27 cellular contexts compared by ENCODE assay signal in the genomic region with DNA sequence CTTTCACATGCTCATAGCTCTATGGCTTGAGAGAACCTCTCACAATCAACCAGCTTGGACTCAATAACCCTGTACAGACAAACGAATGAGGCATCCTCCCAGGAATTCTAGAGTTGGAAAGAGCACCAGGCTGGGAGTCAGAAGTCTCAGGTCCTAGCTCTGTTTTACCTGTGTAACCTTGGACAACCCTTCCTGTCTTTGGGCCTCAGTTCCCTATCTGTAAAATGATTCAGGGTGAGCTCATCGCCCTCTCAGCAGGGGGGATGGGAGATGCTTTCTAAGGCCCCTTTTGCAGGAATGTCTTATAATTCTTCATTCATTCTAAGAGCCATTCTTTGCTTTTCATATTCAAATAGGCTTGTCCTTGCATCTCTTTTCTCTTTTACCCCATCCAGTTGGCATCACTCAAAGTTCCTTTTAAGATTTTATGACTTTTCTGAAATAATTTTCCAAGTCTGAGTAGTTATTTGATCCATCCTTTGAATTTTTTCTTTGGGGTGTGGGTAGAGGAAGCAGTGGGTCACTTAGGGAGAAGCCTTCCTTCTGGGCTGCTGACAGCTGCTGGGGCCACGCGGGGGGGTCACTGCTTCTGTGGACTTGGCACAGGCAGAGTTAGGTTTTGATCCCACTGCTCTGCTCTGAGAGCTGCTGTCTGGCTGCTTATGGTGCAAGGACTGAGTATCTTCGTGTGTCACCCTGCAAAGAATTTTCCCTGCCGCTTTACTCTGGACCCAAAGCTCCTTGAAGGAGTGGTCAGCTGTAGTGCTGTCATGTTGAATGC.
DNase-seq lines count a peak whose midpoint lies in the region; ATAC-seq, FAIRE-seq and TF ChIP-seq lines count a peak whose summit lies in the region.
"Had no signal": no experiment of that assay in that cellular context is flagged by ENCODE, and none has a peak within 500 bp of the region (broad histone marks: within the 10 kb centered on the region; RNA-seq: fewer than 3 reads in every experiment).

No MANE protein-coding gene starts in this region.

- no peak for ATAC-seq in naive thymus-derived CD8-positive, alpha-beta T cell
- no peak for ATAC-seq in HG03097 (IDR thresholded peaks at IDR 0.05; ENCODE audit: low FRiP score, unreplicated experiment)
- ATAC-seq: GM12878, heart left ventricle had no signal

- H4K91ac ChIP-seq in H1 (replicated peaks; ENCODE audit: insufficient read length, low read length): no peak overlapping the region

- no peak overlapping the region for H2AK5ac ChIP-seq in H1 (ENCODE audit: low read depth, low read length)

- H2BK5ac ChIP-seq in H1 (ENCODE audit: low read depth, low read length): peak overlapping the region; percentile 18; the same call in 1 of the 2 replicates

- no peaks in the 10 kb centered on the region for H3K23me2 ChIP-seq in H1 (ENCODE audit: low read depth, low read length)

- peaks cover 13% of the 10 kb centered on the region for H3K4me1 Mint-ChIP-seq in CD14-positive monocyte
- peaks cover 10 to 18% (median 11%) of the 10 kb centered on the region in 4 donors for H3K4me1 Mint-ChIP-seq in naive thymus-derived CD8-positive, alpha-beta T cell

- H2BK12ac ChIP-seq in H1 (ENCODE audit: low read depth, low read length): peak overlapping the region; percentile 12; the same call in 1 of the 2 replicates

- no peak overlapping the region for H3K56ac ChIP-seq in H1 (replicated peaks; ENCODE audit: insufficient read length, low read depth, low read length)

- no peak for TF ChIP-seq EP300 in H1 (IDR thresholded peaks at IDR 0.05; ENCODE audit: borderline replicate concordance in 1 of 2, low read depth in 2 of 2, low read length in 2 of 2)

- no peak overlapping the region for H3K9ac ChIP-seq in H1 (replicated peaks in 1 of 4; ENCODE audit: extremely low read depth in 1 of 4, low read depth in 3 of 4, low read length in 3 of 4)
- H3K9ac ChIP-seq: KMS-11 had no signal

- H2AFZ ChIP-seq in H1 (ENCODE audit: low read length): no peak overlapping the region

- H3K27me3 ChIP-seq in H1 (replicated peaks in 1 of 4; ENCODE audit: control insufficient read depth in 3 of 4, extremely low read depth in 1 of 4, insufficient read depth in 3 of 4, low read length in 3 of 4): no peaks in the 10 kb centered on the region
- H3K27me3 ChIP-seq: uterus had no signal

- no peaks in the 10 kb centered on the region for H4K20me1 ChIP-seq in H1 (replicated peaks in 1 of 2; ENCODE audit: control insufficient read depth in 1 of 2, insufficient read depth in 2 of 2, low read length in 2 of 2)

- H3K27me3 Mint-ChIP-seq in CD14-positive monocyte (ENCODE audit: low read depth in 3 of 3): peaks cover 9 to 16% (median 11%) of the 10 kb centered on the region in 3 donors
- peaks cover 0 to 7% (median 3%) of the 10 kb centered on the region in 5 donors for H3K27me3 Mint-ChIP-seq in naive thymus-derived CD8-positive, alpha-beta T cell

- 53% methylated on average over 6 of the region's 6 CpGs; no CpG with 5 or more reads in 1 of the 2 experiments for WGBS in H1 (ENCODE audit: extremely low coverage in 1 of 2, insufficient coverage in 1 of 2, insufficient read length in 1 of 2, insufficient replicate concordance in 2 of 2, low coverage in 1 of 2, low lambda C conversion rate in 2 of 2, missing lambda C conversion rate in 1 of 2), 2 experiments

- H3K23ac ChIP-seq in H1 (ENCODE audit: insufficient read length): no peak overlapping the region

- no peaks in the 10 kb centered on the region for H3K36me3 ChIP-seq in H1 (ENCODE audit: control insufficient read depth in 2 of 4, insufficient read depth in 4 of 4, low read length in 3 of 4)
- H3K36me3 ChIP-seq: heart left ventricle, uterus had no signal

- POLR2A ChIA-PET in H1 (lab: Charles Lee; ENCODE audit: partially characterized antibody): no interaction called here
- POLR2A ChIA-PET in naive thymus-derived CD8-positive, alpha-beta T cell (lab: Charles Lee): no interaction called here

- H2BK20ac ChIP-seq in H1 (ENCODE audit: low read length): 0 out of 2 replicates have a peak overlapping the region, but pooled peaks have one; percentile 18

- H3K18ac ChIP-seq in H1 (ENCODE audit: extremely low read depth, low read length): no peak overlapping the region

- H3K4ac ChIP-seq in H1 (replicated peaks; ENCODE audit: insufficient read length, low read depth, low read length): no peak overlapping the region

- no peak overlapping the region for H4K5ac ChIP-seq in H1 (ENCODE audit: insufficient read length, low read depth, low read length)

- no peak overlapping the region for H2BK120ac ChIP-seq in H1 (replicated peaks; ENCODE audit: low read depth, low read length)

- TF ChIP-seq RAD21 in H1 (IDR thresholded peaks at IDR 0.05 in 1 of 2, conservative IDR thresholded peaks at IDR 0.05 in 1 of 2; ENCODE audit: low read depth in 2 of 2, low read length in 2 of 2): no peak

- no peaks in the 10 kb centered on the region for H3K79me2 ChIP-seq in H1 (ENCODE audit: control insufficient read depth in 1 of 2, insufficient read depth in 2 of 2, low read length in 2 of 2)

- no peak for FAIRE-seq in RCC 7860 (lab: Jason Lieb, UNC)
- no peak for FAIRE-seq in H1 (lab: Jason Lieb, UNC)
- FAIRE-seq: GM12878 had no signal

- H3K4me3 ChIP-seq in H1 (ENCODE audit: extremely low read depth in 1 of 4, insufficient read depth in 2 of 4, low read depth in 3 of 4, low read length in 4 of 4): no peak overlapping the region
- H3K4me3 ChIP-seq: GM12878, heart left ventricle, uterus had no signal

- intact Hi-C loops in CD14-positive monocyte (cut with micrococcal nuclease): loop anchor here in 1 of 2 donors (10.0 kb wide), 1 partner anchor 172 kb away; no protein-coding TSS in a partner anchor

- no peak overlapping the region for H3K4me3 Mint-ChIP-seq in CD14-positive monocyte
- H3K4me3 Mint-ChIP-seq in naive thymus-derived CD8-positive, alpha-beta T cell: no peak overlapping the region
- H3K4me3 Mint-ChIP-seq: activated CD4-positive, alpha-beta memory T cell treated with anti-CD3 and anti-CD28 coated beads, Interleukin-2, amount 10 ng/mL, durations not matched to agents 7 days and 5 days; neural crest cell had no signal

- H3K27ac Mint-ChIP-seq in CD14-positive monocyte: no peak overlapping the region
- peak overlapping the region in 1 of 10 donors; percentile 81 for H3K27ac Mint-ChIP-seq in naive thymus-derived CD8-positive, alpha-beta T cell
- H3K27ac Mint-ChIP-seq: activated CD4-positive, alpha-beta memory T cell treated with anti-CD3 and anti-CD28 coated beads, Interleukin-2, amount 10 ng/mL, durations not matched to agents 7 days and 5 days had no signal

- H3K36me3 Mint-ChIP-seq in CD14-positive monocyte: peaks cover 2 to 4% of the 10 kb centered on the region in 2 donors
- peaks cover 0 to 4% (median 0%) of the 10 kb centered on the region in 3 donors for H3K36me3 Mint-ChIP-seq in naive thymus-derived CD8-positive, alpha-beta T cell

- no peak for TF ChIP-seq POLR2A in H1 (IDR thresholded peaks at IDR 0.05; ENCODE audit: control extremely low read depth in 1 of 2, low read depth in 2 of 2, low read length in 2 of 2)

- peak overlapping the region in 1 of 2 experiments; percentile 13; a peak in 1 of 4 replicates for H3K4me2 ChIP-seq in H1 (ENCODE audit: insufficient read depth in 1 of 2, low read depth in 2 of 2, low read length in 2 of 2)
- H3K4me2 ChIP-seq: KMS-11 had no signal

- H3K4me1 ChIP-seq in H1 (replicated peaks in 1 of 4; ENCODE audit: control insufficient read depth in 3 of 4, insufficient read depth in 4 of 4, low read length in 3 of 4): peaks cover 0 to 14% (median 7%) of the 10 kb centered on the region in 4 experiments; a peak in 6 of 7 replicates
- H3K4me1 ChIP-seq: heart left ventricle, uterus had no signal

- H3K27ac ChIP-seq in H1 (ENCODE audit: low read depth, low read length): no peak overlapping the region
- H3K27ac ChIP-seq: C4-2B, heart left ventricle, KMS-11, uterus had no signal

- H3K9me3 ChIP-seq in H1 (ENCODE audit: insufficient read depth in 2 of 2, low read depth in 1 of 2, low read length in 1 of 2): no peaks in the 10 kb centered on the region
- H3K9me3 ChIP-seq: heart left ventricle, uterus had no signal

- no peak overlapping the region for H4K8ac ChIP-seq in H1 (ENCODE audit: extremely low read depth, insufficient read depth, low read length)

- H3K14ac ChIP-seq in H1 (ENCODE audit: insufficient read length): no peak overlapping the region

- DNase-seq in CD14-positive monocyte (ENCODE audit: low spot score): peak; percentile 24
- DNase-seq in RCC 7860 (ENCODE audit: low spot score): peak; percentile 9
- peak in 1 of 2 experiments; percentile 51 for DNase-seq in H1 (ENCODE audit: low read depth in 1 of 2, low spot score in 2 of 2)
- DNase-seq in myocyte (ENCODE audit: low read depth): peak; percentile 19
- DNase-seq in naive thymus-derived CD8-positive, alpha-beta T cell: no peak
- no peak for DNase-seq in stimulated activated CD4-positive, alpha-beta T cell treated with anti-CD3 and anti-CD28 coated beads, Interleukin-15, amount 100 ng/mL, for 24 hours
- DNase-seq in stimulated activated CD4-positive, alpha-beta T cell treated with anti-CD3 and anti-CD28 coated beads, Interleukin-4, amount 100 ng/mL, for 4 hours: no peak
- DNase-seq: activated CD4-positive, alpha-beta memory T cell treated with anti-CD3 and anti-CD28 coated beads, Interleukin-2, amount 10 ng/mL, durations not matched to agents 7 days and 5 days; activated naive CD4-positive, alpha-beta T cell; activated T-cell treated with anti-CD3 and anti-CD28 coated beads, Interleukin-2, amount 50 U/mL, for 1 hour; amniotic stem cell; cerebellar nuclear complex; effector memory CD4-positive, alpha-beta T cell; heart left ventricle; islet precursor cell; mesenchymal stem cell; NCI-H1092 treated with DMSO at 0.1 percent for 48 hours; NCI-H2081 treated with DMSO at 0.1 percent for 48 hours; NCI-H510A; SIG-M5; stimulated activated CD8-positive, alpha-beta memory T cell treated with anti-CD3 and anti-CD28 coated beads, Interleukin-4, amount 100 ng/mL, for 48 hours; uterus had no signal

- peaks cover 0 to 12% (median 4%) of the 10 kb centered on the region in 7 donors for H3K9me3 Mint-ChIP-seq in CD14-positive monocyte
- no peaks in the 10 kb centered on the region for H3K9me3 Mint-ChIP-seq in naive thymus-derived CD8-positive, alpha-beta T cell
- H3K9me3 Mint-ChIP-seq: activated CD4-positive, alpha-beta memory T cell treated with anti-CD3 and anti-CD28 coated beads, Interleukin-2, amount 10 ng/mL, durations not matched to agents 7 days and 5 days had no signal

- H2BK15ac ChIP-seq in H1 (ENCODE audit: low read length): no peak overlapping the region

- CTCF ChIA-PET in H1 (lab: Charles Lee; ENCODE audit: partially characterized antibody): interaction anchor here (0.7 to 1.2 kb wide), 4 partner anchors 9 to 79 kb away, joined by 3 to 6 read pairs (median 4); no protein-coding TSS in a partner anchor

- no peak for TF ChIP-seq CTCF in CD14-positive monocyte (IDR thresholded peaks at IDR 0.05)
- TF ChIP-seq CTCF in H1 (IDR thresholded peaks at IDR 0.05; ENCODE audit: control extremely low read depth in 1 of 3, insufficient read depth in 1 of 3, low read depth in 1 of 3, low read length in 3 of 3): no peak

- no peaks in the 10 kb centered on the region for H3K79me1 ChIP-seq in H1 (ENCODE audit: low read depth, low read length)

TF ChIP-seq in H1, 55 proteins besides CTCF, POLR2A, EP300 and RAD21:
- TF ChIP-seq TEAD4 (IDR thresholded peaks at IDR 0.05; ENCODE audit: low read depth, low read length) (0 out of 2 replicates have a peak, but pooled peaks have one; percentile 22), BCL11A (IDR thresholded peaks at IDR 0.05; ENCODE audit: low read depth in 2 of 2, low read length in 2 of 2) (no peak)
TF ChIP-seq in H1: peak in this region for 1.

Comparison
In these comparisons a context has a peak if more than half of its experiments do, and no peak if none do; other contexts are left out.
1. DNase-seq: peak in CD14-positive monocyte (single experiment), RCC 7860 (single experiment) and myocyte (single experiment); none in naive thymus-derived CD8-positive, alpha-beta T cell (0 of 10), stimulated activated CD4-positive, alpha-beta T cell treated with anti-CD3 and anti-CD28 coated beads, Interleukin-15, amount 100 ng/mL, for 24 hours (single experiment) and stimulated activated CD4-positive, alpha-beta T cell treated with anti-CD3 and anti-CD28 coated beads, Interleukin-4, amount 100 ng/mL, for 4 hours (0 of 2).